ENCODE assay signal across 10 cellular contexts in genomic region chr2:17643031-17643615, GRCh38.
DNase-seq lines count a peak whose midpoint lies in the region; ATAC-seq, FAIRE-seq and TF ChIP-seq lines count a peak whose summit lies in the region.
"Had no signal": no experiment of that assay in that cellular context is flagged by ENCODE, and none has a peak within 500 bp of the region (broad histone marks: within the 10 kb centered on the region; RNA-seq: fewer than 3 reads in every experiment).

No MANE protein-coding gene starts in this region.

- H3K36me3 ChIP-seq in ACC112 (ENCODE audit: insufficient read depth, low read length): no peaks in the 10 kb centered on the region
- H3K36me3 ChIP-seq in kidney (ENCODE audit: control insufficient read depth in 1 of 2, insufficient read depth in 2 of 2, low read length in 2 of 2): no peaks in the 10 kb centered on the region
- H3K36me3 ChIP-seq: neutrophil had no signal

- H3K36me3 Mint-ChIP-seq in HFFc6 (ENCODE audit: low read depth): no peaks in the 10 kb centered on the region
- H3K36me3 Mint-ChIP-seq in activated T-helper 17 cell treated with anti-CD3 and anti-CD28 coated beads, Interleukin-2, amount 50 U/mL, for 72 hours (ENCODE audit: low read depth): no peaks in the 10 kb centered on the region

- intact Hi-C loops in kidney (cut with DNase I): no loop called here

- peak overlapping the region; percentile 33; the same call in 1 of the 2 replicates for H3K4me3 ChIP-seq in ACC112 (ENCODE audit: low read depth, low read length)
- H3K4me3 ChIP-seq in kidney (ENCODE audit: low read length in 2 of 2): no peak overlapping the region

- peaks cover 44% of the 10 kb centered on the region for H3K4me1 Mint-ChIP-seq in HFFc6 (ENCODE audit: low read depth)
- peaks cover 10% of the 10 kb centered on the region for H3K4me1 Mint-ChIP-seq in activated T-helper 17 cell treated with anti-CD3 and anti-CD28 coated beads, Interleukin-2, amount 50 U/mL, for 72 hours

- H3K9ac ChIP-seq in kidney (ENCODE audit: low read length in 2 of 2): no peak overlapping the region

- no peaks in the 10 kb centered on the region for H3K27me3 ChIP-seq in ACC112 (ENCODE audit: insufficient read depth, low read length)
- H3K27me3 ChIP-seq: neutrophil had no signal

- no peaks in the 10 kb centered on the region for H3K79me2 ChIP-seq in ACC112 (ENCODE audit: control insufficient read depth, insufficient read depth, low read length, unreplicated experiment)

- peak overlapping the region; percentile 88 for H3K27ac Mint-ChIP-seq in HFFc6
- no peak overlapping the region for H3K27ac Mint-ChIP-seq in activated T-helper 17 cell treated with anti-CD3 and anti-CD28 coated beads, Interleukin-2, amount 50 U/mL, for 72 hours

- no peaks in the 10 kb centered on the region; the same call in none of the 2 replicates for H3K27me3 Mint-ChIP-seq in HFFc6 (ENCODE audit: insufficient read depth)
- peaks cover 6% of the 10 kb centered on the region for H3K27me3 Mint-ChIP-seq in activated T-helper 17 cell treated with anti-CD3 and anti-CD28 coated beads, Interleukin-2, amount 50 U/mL, for 72 hours

- H3K27ac ChIP-seq in ACC112 (ENCODE audit: low read depth, low read length) (peak overlapping the region; percentile 66), kidney (ENCODE audit: low read depth in 2 of 2, low read length in 2 of 2) (no peak overlapping the region)
- H3K27ac ChIP-seq: neutrophil had no signal

- H3K4me1 ChIP-seq in ACC112 (ENCODE audit: control insufficient read depth, insufficient read depth, low read length, unreplicated experiment) (peaks cover 33% of the 10 kb centered on the region), kidney (ENCODE audit: control insufficient read depth in 1 of 2, insufficient read depth in 1 of 2, low read depth in 1 of 2, low read length in 2 of 2) (no peaks in the 10 kb centered on the region)

- FAIRE-seq in kidney (lab: Jason Lieb, UNC): no peak
- FAIRE-seq: GM18507 had no signal

- no peaks in the 10 kb centered on the region for H3K9me3 ChIP-seq in kidney (ENCODE audit: control insufficient read depth in 1 of 2, low read length in 2 of 2)
- H3K9me3 ChIP-seq: neutrophil had no signal

- peak; percentile 93 for DNase-seq in HFFc6
- peak; percentile 79 for DNase-seq in kidney
- DNase-seq in cerebellar nuclear complex (lab: John Stamatoyannopoulos, UW): no peak

- no peak for TF ChIP-seq CTCF in HFFc6 (IDR thresholded peaks at IDR 0.05)
- no peak for TF ChIP-seq CTCF in kidney (IDR thresholded peaks at IDR 0.05; ENCODE audit: borderline replicate concordance, extremely low read depth, insufficient read depth)

- H3K4me3 Mint-ChIP-seq in HFFc6: peak overlapping the region; percentile 41
- H3K4me3 Mint-ChIP-seq in activated T-helper 17 cell treated with anti-CD3 and anti-CD28 coated beads, Interleukin-2, amount 50 U/mL, for 72 hours: no peak overlapping the region

- H2AFZ ChIP-seq in ACC112 (ENCODE audit: low read length, unreplicated experiment): peak overlapping the region; percentile 93

- no peaks in the 10 kb centered on the region for H3K9me3 Mint-ChIP-seq in HFFc6
- H3K9me3 Mint-ChIP-seq in activated T-helper 17 cell treated with anti-CD3 and anti-CD28 coated beads, Interleukin-2, amount 50 U/mL, for 72 hours: no peaks in the 10 kb centered on the region

- ATAC-seq in activated T-helper 17 cell treated with anti-CD3 and anti-CD28 coated beads, Interleukin-2, amount 50 U/mL, for 72 hours (replicated peaks): peak; percentile 84
- ATAC-seq in GM19324 (IDR thresholded peaks at IDR 0.05; ENCODE audit: low FRiP score, unreplicated experiment) (no peak), GM19035 (IDR thresholded peaks at IDR 0.05; ENCODE audit: unreplicated experiment) (no peak), HG02763 (IDR thresholded peaks at IDR 0.05; ENCODE audit: unreplicated experiment) (no peak)

Comparison
In these comparisons a context has a peak if more than half of its experiments do, and no peak if none do; other contexts are left out.
1. DNase-seq: peak in HFFc6 (single experiment) and kidney (single experiment); none in cerebellar nuclear complex (0 of 2).